ENCODE assay signal across 9 cellular contexts in genomic region chr10:102775201-102775972, GRCh38. TPM values are rescaled to one million over a fixed set of nuclear protein-coding genes. Genes with fewer than 3 reads are reported as not detected.
DNase-seq lines count a peak whose midpoint lies in the region; ATAC-seq and TF ChIP-seq lines count a peak whose summit lies in the region.
"Had no signal": no experiment of that assay in that cellular context is flagged by ENCODE, and none has a peak within 500 bp of the region (broad histone marks: within the 10 kb centered on the region; RNA-seq: fewer than 3 reads in every experiment).

No MANE protein-coding gene starts in this region.

- no peak for TF ChIP-seq CTCF in esophagus squamous epithelium (IDR thresholded peaks at IDR 0.05)

- no peak for DNase-seq in activated naive CD4-positive, alpha-beta T cell treated with anti-CD3 and anti-CD28 coated beads, Interleukin-2, amount 50 U/mL, for 72 hours (ENCODE audit: low spot score in 2 of 2)
- no peak for DNase-seq in activated naive CD4-positive, alpha-beta T cell treated with Interleukin-2 at 50 U/mL for 16 hours
- DNase-seq in esophagus squamous epithelium (lab: John Stamatoyannopoulos, UW) (no peak), naive B cell (no peak), ureter (ENCODE audit: low spot score) (peak; percentile 70), NK-92 (lab: John Stamatoyannopoulos, UW; ENCODE audit: unreplicated experiment) (no peak), glomerular visceral epithelial cell (ENCODE audit: extremely low spot score) (no peak)

- TF ChIP-seq POLR2A in esophagus squamous epithelium (IDR thresholded peaks at IDR 0.05), result no peak

- peak overlapping the region in 3 of 4 donors; percentile 27 to 57 (median 36) for H3K4me3 ChIP-seq in esophagus squamous epithelium
- H3K4me3 ChIP-seq: MG63 had no signal

- H3K9me3 ChIP-seq in esophagus squamous epithelium, result no peaks in the 10 kb centered on the region
- H3K9me3 ChIP-seq: MG63 had no signal

- WGBS in esophagus squamous epithelium, 2 donors, result 60 to 66% methylated on average over 16 of the region's 16 CpGs

- H3K27ac Mint-ChIP-seq in activated naive CD4-positive, alpha-beta T cell treated with anti-CD3 and anti-CD28 coated beads, Interleukin-2, amount 50 U/mL, for 72 hours, result peak overlapping the region; percentile 26 to 28
- H3K27ac Mint-ChIP-seq in naive B cell, result peak overlapping the region in 4 of 6 donors; percentile 37 to 71 (median 48)

- H3K4me1 ChIP-seq in esophagus squamous epithelium, result peaks cover 66 to 100% (median 86%) of the 10 kb centered on the region in 3 donors

- H3K4me3 Mint-ChIP-seq in naive B cell, result peak overlapping the region in 3 of 8 donors; percentile 22 to 64 (median 41)

- peaks cover 0 to 32% (median 0%) of the 10 kb centered on the region in 4 donors for H3K27me3 ChIP-seq in esophagus squamous epithelium
- H3K27me3 ChIP-seq: MG63 had no signal

- H3K36me3 ChIP-seq in esophagus squamous epithelium, result peaks cover 0 to 6% (median 0%) of the 10 kb centered on the region in 3 donors
- H3K36me3 ChIP-seq: MG63 had no signal

- H3K27ac ChIP-seq in esophagus squamous epithelium, result peak overlapping the region; percentile 46 to 95 (median 89)

- ATAC-seq in activated naive CD4-positive, alpha-beta T cell treated with anti-CD3 and anti-CD28 coated beads, Interleukin-2, amount 50 U/mL, for 72 hours, result no peak
- no peak for ATAC-seq in naive B cell (ENCODE audit: low read depth in 2 of 2)
- ATAC-seq in HG02852 (IDR thresholded peaks at IDR 0.05; ENCODE audit: unreplicated experiment), result no peak

- no peaks in the 10 kb centered on the region for H3K9me3 Mint-ChIP-seq in activated naive CD4-positive, alpha-beta T cell treated with anti-CD3 and anti-CD28 coated beads, Interleukin-2, amount 50 U/mL, for 72 hours
- H3K9me3 Mint-ChIP-seq in naive B cell, result no peaks in the 10 kb centered on the region

- H3K36me3 Mint-ChIP-seq in activated naive CD4-positive, alpha-beta T cell treated with anti-CD3 and anti-CD28 coated beads, Interleukin-2, amount 50 U/mL, for 72 hours, result peaks cover 0 to 8% of the 10 kb centered on the region in 2 donors
- peaks cover 0 to 7% of the 10 kb centered on the region in 2 donors for H3K36me3 Mint-ChIP-seq in naive B cell

- intact Hi-C loops in esophagus squamous epithelium (cut with DNase I), result no loop called here

- peaks cover 36 to 64% (median 61%) of the 10 kb centered on the region in 3 donors for H3K4me1 Mint-ChIP-seq in naive B cell

- no peaks in the 10 kb centered on the region for H3K27me3 Mint-ChIP-seq in naive B cell

RNA-seq across cellular contexts. Expression of gene WBP1L, which starts 31.6 kb away (rescaled TPM):
- total RNA-seq in activated naive CD4-positive, alpha-beta T cell treated with anti-CD3 and anti-CD28 coated beads, Interleukin-2, amount 50 U/mL, for 72 hours, result 10 to 100 TPM; 15.7 to 16.7 TPM
- total RNA-seq in esophagus squamous epithelium (10 to 100 TPM; 40.6 to 61.4 (median 49.1) TPM), ureter (55.2 TPM)
- 10 to 100 TPM; 26.0 to 34.2 (median 29.7) TPM for polyA plus RNA-seq in naive B cell (ENCODE audit: low read depth in 6 of 6)
